ENCODE assay signal across 9 cellular contexts in the genomic region with DNA sequence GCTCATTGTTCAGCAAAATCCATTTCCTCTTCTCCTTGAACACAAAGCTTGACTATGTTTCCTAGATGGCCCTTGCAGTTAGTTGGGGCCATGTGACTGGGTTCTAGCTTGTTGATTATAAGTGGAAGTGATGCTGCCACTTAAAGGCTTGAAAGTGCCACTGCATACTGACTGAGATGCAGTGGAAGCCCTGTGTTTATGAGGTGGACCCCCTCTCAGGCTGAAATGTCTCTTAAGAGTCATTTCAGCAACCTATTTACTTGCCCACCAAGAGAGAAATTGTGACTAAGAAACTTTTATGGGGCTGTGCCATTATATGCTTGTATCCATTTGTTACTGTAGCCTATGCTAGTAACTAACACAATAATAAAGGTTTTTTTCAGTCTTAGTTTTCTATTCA. TPM values are rescaled to one million over a fixed set of nuclear protein-coding genes. Genes with fewer than 3 reads are reported as not detected.
DNase-seq lines count a peak whose midpoint lies in the region; ATAC-seq, FAIRE-seq and TF ChIP-seq lines count a peak whose summit lies in the region.
"Had no signal": no experiment of that assay in that cellular context is flagged by ENCODE, and none has a peak within 500 bp of the region (broad histone marks: within the 10 kb centered on the region; RNA-seq: fewer than 3 reads in every experiment).

No MANE protein-coding gene starts in this region.

- H3K27me3 Mint-ChIP-seq in activated naive CD8-positive, alpha-beta T cell treated with anti-CD3 and anti-CD28 coated beads, Interleukin-2, amount 50 U/mL, for 24 hours: no peaks in the 10 kb centered on the region

- no peaks in the 10 kb centered on the region for H3K79me2 ChIP-seq in keratinocyte (ENCODE audit: control insufficient read depth, insufficient read depth, low read length)

- FAIRE-seq in keratinocyte (lab: Jason Lieb, UNC): peak; percentile 77

- H3K4me2 ChIP-seq in keratinocyte (ENCODE audit: control insufficient read depth, extremely low read depth, insufficient read depth, low read depth, low read length): no peak overlapping the region

- H3K27ac ChIP-seq in keratinocyte (ENCODE audit: control insufficient read depth, insufficient read depth, low read length) (no peak overlapping the region), upper lobe of right lung (no peak overlapping the region)
- H3K27ac ChIP-seq: SK-N-MC had no signal

- ATAC-seq in HG03342 (IDR thresholded peaks at IDR 0.05; ENCODE audit: unreplicated experiment) (peak; percentile 61), upper lobe of right lung (peak; percentile 78), GM18511 (IDR thresholded peaks at IDR 0.05; ENCODE audit: unreplicated experiment) (no peak)
- peak; percentile 86 for ATAC-seq in activated naive CD8-positive, alpha-beta T cell treated with anti-CD3 and anti-CD28 coated beads, Interleukin-2, amount 50 U/mL, for 24 hours

- no peaks in the 10 kb centered on the region for H3K9me3 Mint-ChIP-seq in activated naive CD8-positive, alpha-beta T cell treated with anti-CD3 and anti-CD28 coated beads, Interleukin-2, amount 50 U/mL, for 24 hours

- H3K9me3 ChIP-seq in keratinocyte (ENCODE audit: control insufficient read depth, low read depth, low read length) (no peaks in the 10 kb centered on the region), upper lobe of right lung (no peaks in the 10 kb centered on the region)

- H3K27ac Mint-ChIP-seq in activated naive CD8-positive, alpha-beta T cell treated with anti-CD3 and anti-CD28 coated beads, Interleukin-2, amount 50 U/mL, for 24 hours: no peak overlapping the region

- H4K20me1 ChIP-seq in keratinocyte (ENCODE audit: control insufficient read depth, extremely low read depth, insufficient read depth, low read length): no peaks in the 10 kb centered on the region

- no peaks in the 10 kb centered on the region for H3K9me1 ChIP-seq in keratinocyte (ENCODE audit: control insufficient read depth, extremely low read depth, insufficient read depth, low read length)

- no peaks in the 10 kb centered on the region for H3K36me3 Mint-ChIP-seq in activated naive CD8-positive, alpha-beta T cell treated with anti-CD3 and anti-CD28 coated beads, Interleukin-2, amount 50 U/mL, for 24 hours (ENCODE audit: low read depth)

- peaks cover 26% of the 10 kb centered on the region for H3K4me1 Mint-ChIP-seq in activated naive CD8-positive, alpha-beta T cell treated with anti-CD3 and anti-CD28 coated beads, Interleukin-2, amount 50 U/mL, for 24 hours

- CTCF ChIA-PET in GM10248 (lab: Yijun Ruan, JAX): interaction anchor here (0.6 to 4.3 kb wide), 20 partner anchors 13 to 280 kb away, joined by 3 to 36 read pairs (median 4); no protein-coding TSS in a partner anchor

- TF ChIP-seq CTCF in GM10248 (IDR thresholded peaks at IDR 0.05; ENCODE audit: control extremely low read depth, extremely low read depth, low read depth, missing control alignments) (peak; percentile 68), keratinocyte (optimal IDR thresholded peaks at IDR 0.05 in 1 of 3, IDR thresholded peaks at IDR 0.05 in 1 of 3, conservative IDR thresholded peaks at IDR 0.05 in 1 of 3; ENCODE audit: extremely low read depth in 1 of 3, insufficient read depth in 2 of 3, low read length in 3 of 3) (peak; percentile 44 to 72 (median 46)), upper lobe of right lung (IDR thresholded peaks at IDR 0.05) (peak; percentile 56)

- H3K4me1 ChIP-seq in keratinocyte (ENCODE audit: control insufficient read depth, extremely low read depth, insufficient read depth, low read length): no peaks in the 10 kb centered on the region
- H3K4me1 ChIP-seq in upper lobe of right lung: no peaks in the 10 kb centered on the region

- H3K9ac ChIP-seq in keratinocyte (ENCODE audit: control insufficient read depth, extremely low read depth, insufficient read depth, low read length): no peak overlapping the region

- H2AFZ ChIP-seq in keratinocyte (ENCODE audit: control insufficient read depth, low read length): no peak overlapping the region

- dilution Hi-C loops in keratinocyte (cut with MboI; ENCODE audit: extremely low pct_ligation_motif_present, low sequenced_read_pairs): no loop called here

- POLR2A ChIA-PET in GM10248 (lab: Yijun Ruan, JAX): no interaction called here

- DNase-seq in GM10248 (ENCODE audit: extremely low spot score) (peak; percentile 42), keratinocyte (ENCODE audit: low read depth, low spot score) (no peak), upper lobe of right lung (no peak), OCI-M2 (lab: John Stamatoyannopoulos, UW; ENCODE audit: unreplicated experiment) (no peak)
- no peak for DNase-seq in activated naive CD8-positive, alpha-beta T cell treated with anti-CD3 and anti-CD28 coated beads, Interleukin-2, amount 50 U/mL, for 24 hours
- no peak for DNase-seq in activated effector memory CD4-positive, alpha-beta T cell treated with Interleukin-2 at 50 U/mL for 16 hours

- intact Hi-C loops in upper lobe of right lung (cut with DNase I): no loop called here

- H3K36me3 ChIP-seq in keratinocyte (ENCODE audit: control insufficient read depth in 2 of 2, extremely low read depth in 1 of 2, insufficient read depth in 2 of 2, low read length in 2 of 2) (no peaks in the 10 kb centered on the region), upper lobe of right lung (no peaks in the 10 kb centered on the region)

- H3K27me3 ChIP-seq in keratinocyte (ENCODE audit: control insufficient read depth, extremely low read depth, insufficient read depth, low read length): peaks cover 2% of the 10 kb centered on the region
- H3K27me3 ChIP-seq in upper lobe of right lung: no peaks in the 10 kb centered on the region

- no peak overlapping the region for H3K4me3 Mint-ChIP-seq in activated naive CD8-positive, alpha-beta T cell treated with anti-CD3 and anti-CD28 coated beads, Interleukin-2, amount 50 U/mL, for 24 hours

- no peak overlapping the region for H3K4me3 ChIP-seq in keratinocyte (ENCODE audit: control insufficient read depth in 2 of 3, extremely low read depth in 1 of 3, insufficient read depth in 2 of 3, low read depth in 1 of 3, low read length in 3 of 3)
- no peak overlapping the region for H3K4me3 ChIP-seq in upper lobe of right lung
- H3K4me3 ChIP-seq: SK-N-MC had no signal

RNA-seq across cellular contexts. Expression of a gene that starts 8.4 kb away (rescaled TPM):
- 41.5 to 93.6 TPM (median 57.6 TPM) in 3 replicates for polyA plus RNA-seq in keratinocyte
- 154 TPM for polyA plus RNA-seq in keratinocyte (2011; ENCODE audit: low read depth)
- polyA plus RNA-seq in keratinocyte (2011; cell fraction: cytosol; rRNA removed): 61.9 and 93.0 TPM in 2 replicates
- 56.7 and 65.0 TPM in 2 replicates for polyA plus RNA-seq in keratinocyte (2011; cell fraction: nucleus; rRNA removed)
- 78.3 and 134 TPM in 2 replicates for polyA plus RNA-seq in keratinocyte (2012; ENCODE audit: low replicate concordance)
- polyA minus RNA-seq in keratinocyte: 11.5 to 53.4 TPM (median 19.9 TPM) in 3 replicates
- polyA minus RNA-seq in keratinocyte (2011; cell fraction: cytosol; rRNA and poly(A)+ RNA removed): 28.2 TPM
- polyA minus RNA-seq in keratinocyte (2011; cell fraction: nucleus; rRNA and poly(A)+ RNA removed): 21.3 and 27.3 TPM in 2 replicates
- 114 TPM for total RNA-seq in upper lobe of right lung
